Comparison of ENCODE assay signal across 25 cellular contexts in genomic region chr7:121078701-121079227, GRCh38.
DNase-seq lines count a peak whose midpoint lies in the region; ATAC-seq and TF ChIP-seq lines count a peak whose summit lies in the region.
"Had no signal": no experiment of that assay in that cellular context is flagged by ENCODE, and none has a peak within 500 bp of the region (broad histone marks: within the 10 kb centered on the region; RNA-seq: fewer than 3 reads in every experiment).

No MANE protein-coding gene starts in this region.

- intact Hi-C loops in MCF 10A (cut with micrococcal nuclease), result no loop called here
- intact Hi-C loops in breast epithelium (cut with DNase I; ENCODE audit: low total_unique reads), result no loop called here
- intact Hi-C loops in tibial artery (cut with DNase I; ENCODE audit: low total_unique reads), result no loop called here

- H3K27ac ChIP-seq in breast epithelium, result no peak overlapping the region
- H3K27ac ChIP-seq in VCaP, result 0 out of 2 replicates have a peak overlapping the region, but pooled peaks have one; percentile 9
- H3K27ac ChIP-seq in tibial artery, result peak overlapping the region; percentile 34 to 55
- H3K27ac ChIP-seq: 22Rv1, C4-2B, HL-60 had no signal

- peaks cover 17% of the 10 kb centered on the region for H3K4me1 Mint-ChIP-seq in MCF 10A (ENCODE audit: insufficient read depth, unreplicated experiment)

- CTCF ChIA-PET in MCF 10A (lab: Yijun Ruan, JAX), result interaction anchor here (0.6 to 1.2 kb wide), 5 partner anchors 21 to 1107 kb away, joined by 3 to 4 read pairs (median 3); no protein-coding TSS in a partner anchor

- no peaks in the 10 kb centered on the region for H3K9me3 Mint-ChIP-seq in MCF 10A (ENCODE audit: unreplicated experiment)
- H3K9me3 Mint-ChIP-seq: CD8-positive, alpha-beta T cell had no signal

- no peak for TF ChIP-seq CTCF in MCF 10A (IDR thresholded peaks at IDR 0.05; ENCODE audit: unreplicated experiment)
- no peak for TF ChIP-seq CTCF in breast epithelium (IDR thresholded peaks at IDR 0.05)
- TF ChIP-seq CTCF in VCaP (conservative IDR thresholded peaks at IDR 0.05), result no peak
- no peak for TF ChIP-seq CTCF in tibial artery (IDR thresholded peaks at IDR 0.05)

- DNase-seq in MCF 10A (ENCODE audit: unreplicated experiment) (no peak), breast epithelium (ENCODE audit: low spot score in 2 of 2) (no peak), erythroblast (lab: John Stamatoyannopoulos, UW) (peak; percentile 5 to 28), tibial artery (no peak), NCI-H446 (lab: John Stamatoyannopoulos, UW) (no peak), NCI-H2081 (lab: John Stamatoyannopoulos, UW) (no peak)
- DNase-seq: CD8-positive, alpha-beta T cell; DMS 273 treated with DMSO at 0.1 percent for 48 hours; DMS79; EL; GDM1; GOT3; Kasumi-1; MG63; NCI-H2029; NCI-H526 treated with DMSO at 0.1 percent for 48 hours; Right ventricle myocardium superior had no signal

- ATAC-seq in GM21619 (IDR thresholded peaks at IDR 0.05; ENCODE audit: unreplicated experiment), result no peak
- ATAC-seq: CD8-positive, alpha-beta T cell had no signal

- no peaks in the 10 kb centered on the region for H3K9me3 ChIP-seq in breast epithelium
- no peaks in the 10 kb centered on the region for H3K9me3 ChIP-seq in tibial artery
- H3K9me3 ChIP-seq: HAP-1, MG63 had no signal

- H3K36me3 Mint-ChIP-seq in MCF 10A (ENCODE audit: insufficient read depth, unreplicated experiment), result no peaks in the 10 kb centered on the region
- H3K36me3 Mint-ChIP-seq: CD8-positive, alpha-beta T cell had no signal

- BruUV-seq in MCF 10A (replicated peaks; lab: Mats Ljungman, UMichigan), result no TSS peak

- POLR2A ChIA-PET in MCF 10A (lab: Yijun Ruan, JAX), result no interaction called here

- no peak overlapping the region for H3K4me3 Mint-ChIP-seq in MCF 10A (ENCODE audit: unreplicated experiment)
- H3K4me3 Mint-ChIP-seq: B cell; CD8-positive, alpha-beta T cell had no signal

- H3K36me3 ChIP-seq in breast epithelium (no peaks in the 10 kb centered on the region), tibial artery (no peaks in the 10 kb centered on the region)
- H3K36me3 ChIP-seq: HAP-1, MG63 had no signal

- no peaks in the 10 kb centered on the region for H3K4me1 ChIP-seq in breast epithelium
- H3K4me1 ChIP-seq in tibial artery, result peaks cover 0 to 89% (median 29%) of the 10 kb centered on the region in 4 donors
- H3K4me1 ChIP-seq: HAP-1 had no signal

- H3K27me3 Mint-ChIP-seq in MCF 10A (ENCODE audit: insufficient read depth, unreplicated experiment), result no peaks in the 10 kb centered on the region

- H3K27ac Mint-ChIP-seq in MCF 10A (ENCODE audit: low read depth, unreplicated experiment), result peak overlapping the region; percentile 55
- H3K27ac Mint-ChIP-seq: B cell; CD8-positive, alpha-beta T cell had no signal

- no peaks in the 10 kb centered on the region for H3K27me3 ChIP-seq in breast epithelium
- no peaks in the 10 kb centered on the region for H3K27me3 ChIP-seq in tibial artery
- H3K27me3 ChIP-seq: MG63 had no signal

- TF ChIP-seq POLR2A in breast epithelium (IDR thresholded peaks at IDR 0.05), result no peak
- no peak for TF ChIP-seq POLR2A in erythroblast (IDR thresholded peaks at IDR 0.05; ENCODE audit: low read length)

- no peak overlapping the region for H3K4me3 ChIP-seq in breast epithelium
- no peak overlapping the region for H3K4me3 ChIP-seq in tibial artery
- H3K4me3 ChIP-seq: GM12878, HAP-1, MG63 had no signal

Comparison
In these comparisons a context has a peak if more than half of its experiments do, and no peak if none do; other contexts are left out.
1. DNase-seq: peak in erythroblast (2 of 2); none in MCF 10A (single experiment), breast epithelium (0 of 2), tibial artery (0 of 2), NCI-H446 (0 of 2) and NCI-H2081 (0 of 2).
2. H3K27ac ChIP-seq: peak in VCaP (single experiment) and tibial artery (2 of 2); none in breast epithelium (0 of 2).